In the genomic region with DNA sequence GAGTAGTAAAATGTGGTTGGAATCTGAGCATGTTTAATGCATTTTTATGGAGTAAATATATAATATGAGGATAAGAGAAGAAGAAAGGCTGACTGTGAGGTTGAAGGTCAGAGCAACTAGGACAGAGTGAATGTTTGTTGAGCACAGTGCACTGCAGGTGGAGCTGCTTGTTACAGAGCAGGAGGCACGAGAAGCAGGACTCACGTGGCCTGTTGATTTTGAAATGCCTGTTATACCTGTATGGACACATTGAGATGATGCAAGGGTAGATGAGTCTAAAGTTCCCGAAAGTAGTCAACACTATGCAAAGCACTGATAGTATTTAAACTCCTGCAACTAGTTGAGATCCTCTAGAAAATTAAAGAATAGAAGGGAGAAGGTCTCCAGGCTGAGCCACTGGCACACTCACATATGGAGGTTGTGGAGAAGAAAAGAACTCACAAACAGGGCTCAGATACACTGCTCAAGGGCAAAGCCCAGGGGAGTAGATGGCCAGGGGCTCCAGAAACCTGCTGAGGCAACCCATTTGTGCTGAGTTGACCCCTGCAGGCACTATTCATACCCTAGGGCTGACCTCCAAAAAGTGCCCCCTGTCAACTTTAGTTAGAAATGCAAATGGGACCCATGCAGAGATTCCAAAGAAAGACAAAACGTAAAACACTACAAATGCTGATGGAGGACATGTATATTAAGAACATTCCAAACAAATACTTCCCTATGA, we compare ENCODE assay signal across 23 cellular contexts.
DNase-seq lines count a peak whose midpoint lies in the region; ATAC-seq, FAIRE-seq and TF ChIP-seq lines count a peak whose summit lies in the region.
"Had no signal": no experiment of that assay in that cellular context is flagged by ENCODE, and none has a peak within 500 bp of the region (broad histone marks: within the 10 kb centered on the region; RNA-seq: fewer than 3 reads in every experiment).

No MANE protein-coding gene starts in this region.

- TF ChIP-seq POLR2A in HepG2 (IDR thresholded peaks at IDR 0.05; ENCODE audit: insufficient read depth in 1 of 2, low read depth in 2 of 2, low read length in 2 of 2), result no peak

- no peaks in the 10 kb centered on the region for H3K36me3 Mint-ChIP-seq in CD8-positive, alpha-beta memory T cell
- H3K36me3 Mint-ChIP-seq: CD4-positive, CD25-positive, alpha-beta regulatory T cell had no signal

- peak; percentile 18 for DNase-seq in LNCaP clone FGC (ENCODE audit: low read depth)
- DNase-seq in bronchial epithelial cell (ENCODE audit: low read depth), result peak; percentile 81
- peak; percentile 1 for DNase-seq in HepG2 (ENCODE audit: low spot score)
- no peak for DNase-seq in CD8-positive, alpha-beta memory T cell
- DNase-seq in KBM-7, result no peak
- DNase-seq: 8988T; BE2C; C1 segment of cervical spinal cord; Caco-2; CD4-positive, CD25-positive, alpha-beta regulatory T cell; DMS79; GDM1; GOT3; KG1 had no signal

- POLR2A ChIA-PET in HepG2 (lab: Yijun Ruan, JAX), result no interaction called here
- POLR2A ChIA-PET in CD8-positive, alpha-beta memory T cell (lab: Charles Lee), result no interaction called here

- peak; percentile 58; the same call in 2 of the 3 replicates for ATAC-seq in HepG2
- no peak for ATAC-seq in GM18511 (IDR thresholded peaks at IDR 0.05; ENCODE audit: unreplicated experiment)

- H3K4me1 ChIP-seq in esophagus (ENCODE audit: control insufficient read depth in 2 of 2, insufficient read depth in 2 of 2, low read length in 1 of 2), result no peaks in the 10 kb centered on the region
- no peaks in the 10 kb centered on the region for H3K4me1 ChIP-seq in HepG2 (ENCODE audit: insufficient read depth, low read length)
- H3K4me1 ChIP-seq in CD8-positive, alpha-beta memory T cell (ENCODE audit: insufficient read depth, low read length), result no peaks in the 10 kb centered on the region
- H3K4me1 ChIP-seq: BE2C, Caco-2, HAP-1 had no signal

- H3K79me2 ChIP-seq in HepG2 (ENCODE audit: insufficient read depth, low read length), result no peaks in the 10 kb centered on the region

- no peak overlapping the region for H3K4me3 Mint-ChIP-seq in CD8-positive, alpha-beta memory T cell
- H3K4me3 Mint-ChIP-seq: CD4-positive, CD25-positive, alpha-beta regulatory T cell; IgD-negative memory B cell had no signal

- H3K9ac ChIP-seq in HepG2 (ENCODE audit: insufficient read depth, low read depth, low read length), result no peak overlapping the region

- TF ChIP-seq RAD21 in HepG2 (CRISPR knock-in tag; IDR thresholded peaks at IDR 0.05), result no peak

- CTCF ChIA-PET in HepG2 (lab: Yijun Ruan, JAX; ENCODE audit: low intra/inter-chr PET ratio, low total read pairs), result no interaction called here
- CTCF ChIA-PET in CD8-positive, alpha-beta memory T cell (lab: Charles Lee), result no interaction called here

- TF ChIP-seq EP300 in HepG2 (IDR thresholded peaks at IDR 0.05; ENCODE audit: low read depth in 2 of 2, low read length in 2 of 2), result no peak
- no peak for TF ChIP-seq EP300 in HepG2 (CRISPR knock-in tag; IDR thresholded peaks at IDR 0.05; ENCODE audit: borderline replicate concordance)

- H3K9me3 ChIP-seq in esophagus (ENCODE audit: control insufficient read depth in 2 of 2, insufficient read depth in 1 of 2, low read depth in 1 of 2, low read length in 1 of 2) (peaks cover 0 to 4% of the 10 kb centered on the region in 2 donors), HepG2 (ENCODE audit: low read length) (peaks cover 56% of the 10 kb centered on the region)
- peaks cover 4% of the 10 kb centered on the region for H3K9me3 ChIP-seq in CD8-positive, alpha-beta memory T cell (ENCODE audit: low read length)

- no peak overlapping the region for H3K4me2 ChIP-seq in HepG2 (ENCODE audit: low read depth, low read length)

- peak overlapping the region; percentile 69 to 76 for H3K27ac ChIP-seq in esophagus (ENCODE audit: low read depth in 2 of 2, low read length in 1 of 2)
- no peak overlapping the region for H3K27ac ChIP-seq in HepG2 (ENCODE audit: extremely low read length, insufficient read depth, low read length)
- H3K27ac ChIP-seq in CD8-positive, alpha-beta memory T cell (ENCODE audit: low read depth, low read length), result no peak overlapping the region
- H3K27ac ChIP-seq: HL-60 had no signal

- H3K4me1 Mint-ChIP-seq in CD8-positive, alpha-beta memory T cell, result no peaks in the 10 kb centered on the region
- H3K4me1 Mint-ChIP-seq: CD4-positive, CD25-positive, alpha-beta regulatory T cell; IgD-negative memory B cell had no signal

- peaks cover 11 to 32% (median 22%) of the 10 kb centered on the region in 5 donors for H3K9me3 Mint-ChIP-seq in CD8-positive, alpha-beta memory T cell

- WGBS in esophagus, 2 donors, result 57 to 63% methylated on average over 4 of the region's 4 CpGs
- under 1% methylated on average over 4 of the region's 4 CpGs for WGBS in HepG2 (ENCODE audit: low lambda C conversion rate)

- H3K27ac Mint-ChIP-seq in CD8-positive, alpha-beta memory T cell, result no peak overlapping the region
- H3K27ac Mint-ChIP-seq: CD4-positive, CD25-positive, alpha-beta regulatory T cell; IgD-negative memory B cell had no signal

- FAIRE-seq in bronchial epithelial cell (lab: Jason Lieb, UNC), result peak; percentile 7
- FAIRE-seq in HepG2 (lab: Jason Lieb, UNC), result no peak
- FAIRE-seq: D721Med, GM12892, GM18507, HTR-8/SVneo had no signal

- H3K27me3 ChIP-seq in bronchial epithelial cell (ENCODE audit: control insufficient read depth, insufficient read depth, low read length) (no peaks in the 10 kb centered on the region), esophagus (ENCODE audit: control insufficient read depth in 1 of 2, insufficient read depth in 2 of 2, low read length in 2 of 2) (no peaks in the 10 kb centered on the region), HepG2 (ENCODE audit: control insufficient read depth in 1 of 2, insufficient read depth in 2 of 2, low read length in 2 of 2) (no peaks in the 10 kb centered on the region)
- H3K27me3 ChIP-seq in CD8-positive, alpha-beta memory T cell (ENCODE audit: insufficient read depth, low read length, poor library complexity, severe bottlenecking), result no peaks in the 10 kb centered on the region
- H3K27me3 ChIP-seq: BE2C had no signal

- TF ChIP-seq CTCF in LNCaP clone FGC (IDR thresholded peaks at IDR 0.05; ENCODE audit: control insufficient read depth, extremely low read depth, insufficient read depth) (no peak), bronchial epithelial cell (IDR thresholded peaks at IDR 0.05; ENCODE audit: insufficient read depth, low read length, severe bottlenecking) (peak; percentile 26), HepG2 (CRISPR knock-in tag; IDR thresholded peaks at IDR 0.05) (0 out of 2 replicates have a peak, but pooled peaks have one; percentile 16)

- intact Hi-C loops in HepG2 (cut with micrococcal nuclease; ENCODE audit: unreplicated experiment), result no loop called here

- H3K36me3 ChIP-seq in bronchial epithelial cell (ENCODE audit: control insufficient read depth, insufficient read depth, low read length), result no peaks in the 10 kb centered on the region
- H3K36me3 ChIP-seq in esophagus (ENCODE audit: control insufficient read depth in 2 of 2, insufficient read depth in 2 of 2, low read length in 1 of 2), result no peaks in the 10 kb centered on the region
- no peaks in the 10 kb centered on the region for H3K36me3 ChIP-seq in HepG2 (replicated peaks in 1 of 2; ENCODE audit: control insufficient read depth in 1 of 2, insufficient read depth in 2 of 2, low read length in 2 of 2)
- no peaks in the 10 kb centered on the region for H3K36me3 ChIP-seq in CD8-positive, alpha-beta memory T cell (ENCODE audit: insufficient read depth, low read length)
- H3K36me3 ChIP-seq: BE2C, HAP-1 had no signal

- H2AFZ ChIP-seq in HepG2 (ENCODE audit: low read length), result no peak overlapping the region

- in situ Hi-C loops in HepG2 (cut with HindIII; ENCODE audit: extremely low pct_ligation_motif_present, low pct_unique_long_range_greater_than_20kb) (no loop called here), KBM-7 (cut with MboI; ENCODE audit: low pct_unique_long_range_greater_than_20kb, low sequenced_read_pairs) (no loop called here)

- no peaks in the 10 kb centered on the region for H3K27me3 Mint-ChIP-seq in CD8-positive, alpha-beta memory T cell
- H3K27me3 Mint-ChIP-seq: CD4-positive, CD25-positive, alpha-beta regulatory T cell; IgD-negative memory B cell had no signal

- no peak overlapping the region for H3K4me3 ChIP-seq in LNCaP clone FGC (ENCODE audit: low read depth, low read length)
- no peak overlapping the region for H3K4me3 ChIP-seq in bronchial epithelial cell (ENCODE audit: low read depth, low read length)
- H3K4me3 ChIP-seq in esophagus (ENCODE audit: low read depth in 1 of 2, low read length in 2 of 2), result no peak overlapping the region
- no peak overlapping the region for H3K4me3 ChIP-seq in HepG2 (replicated peaks in 1 of 3; ENCODE audit: insufficient read depth in 1 of 3, low read depth in 2 of 3, low read length in 3 of 3)
- H3K4me3 ChIP-seq in CD8-positive, alpha-beta memory T cell (ENCODE audit: low read length), result no peak overlapping the region
- H3K4me3 ChIP-seq: HAP-1 had no signal

- no peaks in the 10 kb centered on the region for H4K20me1 ChIP-seq in HepG2 (ENCODE audit: insufficient read depth, low read length)

- BruUV-seq in HepG2 (replicated peaks; lab: Mats Ljungman, UMichigan), result no TSS peak

TF ChIP-seq in HepG2, 621 proteins besides CTCF, POLR2A, EP300 and RAD21 (continues in another document):
- TF ChIP-seq, protein P1, sequence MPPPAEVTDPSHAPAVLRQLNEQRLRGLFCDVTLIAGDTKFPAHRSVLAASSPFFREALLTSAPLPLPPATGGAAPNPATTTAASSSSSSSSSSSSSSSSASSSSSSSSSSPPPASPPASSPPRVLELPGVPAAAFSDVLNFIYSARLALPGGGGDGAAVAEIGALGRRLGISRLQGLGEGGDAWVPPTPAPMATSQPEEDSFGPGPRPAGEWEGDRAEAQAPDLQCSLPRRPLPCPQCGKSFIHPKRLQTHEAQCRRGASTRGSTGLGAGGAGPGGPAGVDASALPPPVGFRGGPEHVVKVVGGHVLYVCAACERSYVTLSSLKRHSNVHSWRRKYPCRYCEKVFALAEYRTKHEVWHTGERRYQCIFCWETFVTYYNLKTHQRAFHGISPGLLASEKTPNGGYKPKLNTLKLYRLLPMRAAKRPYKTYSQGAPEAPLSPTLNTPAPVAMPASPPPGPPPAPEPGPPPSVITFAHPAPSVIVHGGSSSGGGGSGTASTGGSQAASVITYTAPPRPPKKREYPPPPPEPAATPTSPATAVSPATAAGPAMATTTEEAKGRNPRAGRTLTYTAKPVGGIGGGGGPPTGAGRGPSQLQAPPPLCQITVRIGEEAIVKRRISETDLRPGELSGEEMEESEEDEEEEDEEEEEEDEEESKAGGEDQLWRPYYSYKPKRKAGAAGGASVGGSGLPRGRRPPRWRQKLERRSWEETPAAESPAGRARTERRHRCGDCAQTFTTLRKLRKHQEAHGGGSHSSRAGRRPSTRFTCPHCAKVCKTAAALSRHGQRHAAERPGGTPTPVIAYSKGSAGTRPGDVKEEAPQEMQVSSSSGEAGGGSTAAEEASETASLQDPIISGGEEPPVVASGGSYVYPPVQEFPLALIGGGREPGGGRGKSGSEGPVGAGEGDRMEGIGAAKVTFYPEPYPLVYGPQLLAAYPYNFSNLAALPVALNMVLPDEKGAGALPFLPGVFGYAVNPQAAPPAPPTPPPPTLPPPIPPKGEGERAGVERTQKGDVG (CRISPR knock-in tag; IDR thresholded peaks at IDR 0.05; ENCODE audit: borderline replicate concordance), result no peak
- no peak for TF ChIP-seq ZNF530 (CRISPR knock-in tag; IDR thresholded peaks at IDR 0.05; ENCODE audit: low read depth)
- peak; percentile 48; the same call in 1 of the 2 replicates for TF ChIP-seq HNF4A (CRISPR knock-in tag; IDR thresholded peaks at IDR 0.05)

Comparison
In these comparisons a context has a peak if more than half of its experiments do, and no peak if none do; other contexts are left out.
1. DNase-seq: peak in LNCaP clone FGC (single experiment), bronchial epithelial cell (single experiment) and HepG2 (single experiment); none in CD8-positive, alpha-beta memory T cell (0 of 5) and KBM-7 (single experiment).
2. H3K27ac ChIP-seq: peak in esophagus (2 of 2); none in HepG2 (single experiment) and CD8-positive, alpha-beta memory T cell (single experiment).